In the genomic region with DNA sequence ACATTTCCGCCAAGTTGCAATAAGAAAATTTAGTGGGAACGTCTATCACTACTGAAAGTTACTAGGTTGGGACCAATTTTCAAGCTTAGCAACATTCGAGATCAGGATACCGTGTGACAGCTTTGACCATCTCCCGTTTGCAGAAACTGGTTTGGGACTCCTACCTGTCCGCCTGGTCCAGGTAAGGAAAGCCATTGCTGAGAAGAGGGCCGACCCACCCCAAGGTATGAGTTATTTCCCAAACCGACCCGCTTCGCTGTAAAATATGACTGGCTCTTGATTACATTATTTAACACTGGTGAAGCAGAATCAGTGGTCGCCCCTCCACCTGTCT, we compare ENCODE assay signal across 8 cellular contexts. TPM values are rescaled to one million over a fixed set of nuclear protein-coding genes. Genes with fewer than 3 reads are reported as not detected.
DNase-seq lines count a peak whose midpoint lies in the region; ATAC-seq, FAIRE-seq and TF ChIP-seq lines count a peak whose summit lies in the region.

No MANE protein-coding gene starts in this region.

- peak overlapping the region; percentile 94 for H3K9ac ChIP-seq in keratinocyte (ENCODE audit: control insufficient read depth, extremely low read depth, insufficient read depth, low read length)

- H3K4me3 Mint-ChIP-seq in activated CD4-positive, alpha-beta T cell treated with anti-CD3 and anti-CD28 coated beads, Interleukin-2, amount 10 ng/mL, durations not matched to agents 24 days and 14 days, result peak overlapping the region; percentile 94
- H3K4me3 Mint-ChIP-seq in activated T-helper 17 cell treated with anti-CD3 and anti-CD28 coated beads, Interleukin-2, amount 50 U/mL, for 72 hours, result peak overlapping the region; percentile 94

- no peaks in the 10 kb centered on the region for H3K79me2 ChIP-seq in keratinocyte (ENCODE audit: control insufficient read depth, insufficient read depth, low read length)

- peak overlapping the region; percentile 89 for H3K27ac ChIP-seq in keratinocyte (ENCODE audit: control insufficient read depth, insufficient read depth, low read length)

- no peaks in the 10 kb centered on the region for H3K9me3 ChIP-seq in keratinocyte (ENCODE audit: control insufficient read depth, low read depth, low read length)

- H3K4me1 Mint-ChIP-seq in activated CD4-positive, alpha-beta T cell treated with anti-CD3 and anti-CD28 coated beads, Interleukin-2, amount 10 ng/mL, durations not matched to agents 24 days and 14 days, result peaks cover 23% of the 10 kb centered on the region
- peaks cover 12% of the 10 kb centered on the region for H3K4me1 Mint-ChIP-seq in activated T-helper 17 cell treated with anti-CD3 and anti-CD28 coated beads, Interleukin-2, amount 50 U/mL, for 72 hours

- peak overlapping the region; percentile 99 for H3K4me2 ChIP-seq in keratinocyte (ENCODE audit: control insufficient read depth, extremely low read depth, insufficient read depth, low read depth, low read length)

- DNase-seq in activated CD4-positive, alpha-beta T cell treated with anti-CD3 and anti-CD28 coated beads, Interleukin-2, amount 10 ng/mL, durations not matched to agents 24 days and 14 days, result no peak
- no peak for DNase-seq in activated CD4-positive, alpha-beta T cell treated with anti-CD3 and anti-CD28 coated beads for 4 hours
- DNase-seq in keratinocyte (ENCODE audit: low read depth, low spot score) (no peak), superior temporal gyrus (ENCODE audit: extremely low spot score) (peak; percentile 35), RKO (ENCODE audit: low spot score) (no peak), foreskin melanocyte (no peak), mesenteric fat pad (ENCODE audit: low spot score) (no peak)

- H3K27ac Mint-ChIP-seq in activated CD4-positive, alpha-beta T cell treated with anti-CD3 and anti-CD28 coated beads, Interleukin-2, amount 10 ng/mL, durations not matched to agents 24 days and 14 days, result peak overlapping the region; percentile 93
- H3K27ac Mint-ChIP-seq in activated T-helper 17 cell treated with anti-CD3 and anti-CD28 coated beads, Interleukin-2, amount 50 U/mL, for 72 hours, result peak overlapping the region; percentile 99

- dilution Hi-C loops in keratinocyte (cut with MboI; ENCODE audit: extremely low pct_ligation_motif_present, low sequenced_read_pairs), result no loop called here

- intact Hi-C loops in activated CD4-positive, alpha-beta T cell treated with anti-CD3 and anti-CD28 coated beads, Interleukin-2, amount 10 ng/mL, durations not matched to agents 24 days and 14 days (cut with micrococcal nuclease), result loop anchor here (1.0 to 10.0 kb wide), 7 partner anchors 56 to 400 kb away; a partner anchor contains a TSS

- H3K4me1 ChIP-seq in keratinocyte (ENCODE audit: control insufficient read depth, extremely low read depth, insufficient read depth, low read length), result peaks cover 9% of the 10 kb centered on the region

- TF ChIP-seq CTCF in keratinocyte (optimal IDR thresholded peaks at IDR 0.05 in 1 of 3, IDR thresholded peaks at IDR 0.05 in 1 of 3, conservative IDR thresholded peaks at IDR 0.05 in 1 of 3; ENCODE audit: extremely low read depth in 1 of 3, insufficient read depth in 2 of 3, low read length in 3 of 3), result no peak

- H3K36me3 ChIP-seq in keratinocyte (ENCODE audit: control insufficient read depth in 2 of 2, extremely low read depth in 1 of 2, insufficient read depth in 2 of 2, low read length in 2 of 2), result no peaks in the 10 kb centered on the region

- no peaks in the 10 kb centered on the region for H3K9me3 Mint-ChIP-seq in activated CD4-positive, alpha-beta T cell treated with anti-CD3 and anti-CD28 coated beads, Interleukin-2, amount 10 ng/mL, durations not matched to agents 24 days and 14 days
- no peaks in the 10 kb centered on the region for H3K9me3 Mint-ChIP-seq in activated T-helper 17 cell treated with anti-CD3 and anti-CD28 coated beads, Interleukin-2, amount 50 U/mL, for 72 hours

- H4K20me1 ChIP-seq in keratinocyte (ENCODE audit: control insufficient read depth, extremely low read depth, insufficient read depth, low read length), result no peaks in the 10 kb centered on the region

- peak; percentile 72 for FAIRE-seq in keratinocyte (lab: Jason Lieb, UNC)

- peak overlapping the region; percentile 54 to 94 (median 92) for H3K4me3 ChIP-seq in keratinocyte (ENCODE audit: control insufficient read depth in 2 of 3, extremely low read depth in 1 of 3, insufficient read depth in 2 of 3, low read depth in 1 of 3, low read length in 3 of 3)

- H3K9me1 ChIP-seq in keratinocyte (ENCODE audit: control insufficient read depth, extremely low read depth, insufficient read depth, low read length), result no peaks in the 10 kb centered on the region

- ATAC-seq in activated T-helper 17 cell treated with anti-CD3 and anti-CD28 coated beads, Interleukin-2, amount 50 U/mL, for 72 hours (replicated peaks), result no peak

- no peaks in the 10 kb centered on the region for H3K27me3 Mint-ChIP-seq in activated CD4-positive, alpha-beta T cell treated with anti-CD3 and anti-CD28 coated beads, Interleukin-2, amount 10 ng/mL, durations not matched to agents 24 days and 14 days
- no peaks in the 10 kb centered on the region for H3K27me3 Mint-ChIP-seq in activated T-helper 17 cell treated with anti-CD3 and anti-CD28 coated beads, Interleukin-2, amount 50 U/mL, for 72 hours

- H3K27me3 ChIP-seq in keratinocyte (ENCODE audit: control insufficient read depth, extremely low read depth, insufficient read depth, low read length), result no peaks in the 10 kb centered on the region

- H3K36me3 Mint-ChIP-seq in activated CD4-positive, alpha-beta T cell treated with anti-CD3 and anti-CD28 coated beads, Interleukin-2, amount 10 ng/mL, durations not matched to agents 24 days and 14 days (ENCODE audit: low read depth), result peaks cover 8% of the 10 kb centered on the region
- H3K36me3 Mint-ChIP-seq in activated T-helper 17 cell treated with anti-CD3 and anti-CD28 coated beads, Interleukin-2, amount 50 U/mL, for 72 hours (ENCODE audit: low read depth), result peaks cover 5% of the 10 kb centered on the region

- H2AFZ ChIP-seq in keratinocyte (ENCODE audit: control insufficient read depth, low read length), result peak overlapping the region; percentile 97

RNA-seq across cellular contexts. Expression of a gene that starts 0.3 kb away (rescaled TPM):
- not detected in 2 replicates for total RNA-seq in activated CD4-positive, alpha-beta T cell treated with anti-CD3 and anti-CD28 coated beads, Interleukin-2, amount 10 ng/mL, durations not matched to agents 24 days and 14 days
- under 1 TPM in 1 of 2 donors, not detected in 1; 0.09 TPM for total RNA-seq in activated T-helper 17 cell treated with anti-CD3 and anti-CD28 coated beads, Interleukin-2, amount 50 U/mL, for 72 hours
- polyA plus RNA-seq in keratinocyte, result 0.02 to 0.10 TPM (median 0.05 TPM) in 3 replicates
- polyA plus RNA-seq in keratinocyte (2011; ENCODE audit: low read depth), result 0.52 TPM
- polyA plus RNA-seq in keratinocyte (2011; cell fraction: cytosol; rRNA removed), result 0.21 and 0.23 TPM in 2 replicates
- 0.15 and 0.18 TPM in 2 replicates for polyA plus RNA-seq in keratinocyte (2011; cell fraction: nucleus; rRNA removed)
- polyA plus RNA-seq in keratinocyte (2012; ENCODE audit: low replicate concordance), result 0.30 TPM in 1 of 2 replicates, not detected in the other
- 0.10 to 0.22 TPM in 2 of 3 replicates, not detected in the other for polyA minus RNA-seq in keratinocyte
- polyA minus RNA-seq in keratinocyte (2011; cell fraction: cytosol; rRNA and poly(A)+ RNA removed), result not detected
- 0.47 TPM in 1 of 2 replicates, not detected in the other for polyA minus RNA-seq in keratinocyte (2011; cell fraction: nucleus; rRNA and poly(A)+ RNA removed)
- total RNA-seq in mesenteric fat pad, result not detected

RNA-seq across cellular contexts. Expression of a gene that starts 0.3 kb away (rescaled TPM):
- 9.9 TPM in 2 replicates for total RNA-seq in activated CD4-positive, alpha-beta T cell treated with anti-CD3 and anti-CD28 coated beads, Interleukin-2, amount 10 ng/mL, durations not matched to agents 24 days and 14 days
- 10 to 100 TPM; 11.2 to 11.8 TPM for total RNA-seq in activated T-helper 17 cell treated with anti-CD3 and anti-CD28 coated beads, Interleukin-2, amount 50 U/mL, for 72 hours
- 8.0 to 13.6 TPM (median 8.5 TPM) in 3 replicates for polyA plus RNA-seq in keratinocyte
- 8.8 TPM for polyA plus RNA-seq in keratinocyte (2011; ENCODE audit: low read depth)
- 10.6 and 19.8 TPM in 2 replicates for polyA plus RNA-seq in keratinocyte (2011; cell fraction: cytosol; rRNA removed)
- 4.6 and 6.9 TPM in 2 replicates for polyA plus RNA-seq in keratinocyte (2011; cell fraction: nucleus; rRNA removed)
- 7.7 and 9.7 TPM in 2 replicates for polyA plus RNA-seq in keratinocyte (2012; ENCODE audit: low replicate concordance)
- 0.86 to 6.1 TPM in 2 of 3 replicates, not detected in the other for polyA minus RNA-seq in keratinocyte
- 5.0 TPM for polyA minus RNA-seq in keratinocyte (2011; cell fraction: cytosol; rRNA and poly(A)+ RNA removed)
- polyA minus RNA-seq in keratinocyte (2011; cell fraction: nucleus; rRNA and poly(A)+ RNA removed), result 1.1 TPM in 2 replicates
- 20.4 TPM for total RNA-seq in mesenteric fat pad

RNA-seq across cellular contexts. Expression of a gene that starts 56.0 kb away (rescaled TPM):
- total RNA-seq in activated CD4-positive, alpha-beta T cell treated with anti-CD3 and anti-CD28 coated beads, Interleukin-2, amount 10 ng/mL, durations not matched to agents 24 days and 14 days, result 26.4 and 27.4 TPM in 2 replicates
- 10 to 100 TPM; 11.7 to 14.6 TPM for total RNA-seq in activated T-helper 17 cell treated with anti-CD3 and anti-CD28 coated beads, Interleukin-2, amount 50 U/mL, for 72 hours
- 15.0 to 26.1 TPM (median 15.6 TPM) in 3 replicates for polyA plus RNA-seq in keratinocyte
- polyA plus RNA-seq in keratinocyte (2011; ENCODE audit: low read depth), result 37.3 TPM
- 14.4 and 27.1 TPM in 2 replicates for polyA plus RNA-seq in keratinocyte (2011; cell fraction: cytosol; rRNA removed)
- polyA plus RNA-seq in keratinocyte (2011; cell fraction: nucleus; rRNA removed), result 15.9 and 22.1 TPM in 2 replicates
- 13.7 and 15.4 TPM in 2 replicates for polyA plus RNA-seq in keratinocyte (2012; ENCODE audit: low replicate concordance)
- 6.7 to 20.9 TPM (median 11.0 TPM) in 3 replicates for polyA minus RNA-seq in keratinocyte
- polyA minus RNA-seq in keratinocyte (2011; cell fraction: cytosol; rRNA and poly(A)+ RNA removed), result 14.2 TPM
- polyA minus RNA-seq in keratinocyte (2011; cell fraction: nucleus; rRNA and poly(A)+ RNA removed), result 9.9 and 19.0 TPM in 2 replicates
- total RNA-seq in mesenteric fat pad, result 18.7 TPM
